Comparison of ENCODE assay signal across 1 cellular context in the genomic region with DNA sequence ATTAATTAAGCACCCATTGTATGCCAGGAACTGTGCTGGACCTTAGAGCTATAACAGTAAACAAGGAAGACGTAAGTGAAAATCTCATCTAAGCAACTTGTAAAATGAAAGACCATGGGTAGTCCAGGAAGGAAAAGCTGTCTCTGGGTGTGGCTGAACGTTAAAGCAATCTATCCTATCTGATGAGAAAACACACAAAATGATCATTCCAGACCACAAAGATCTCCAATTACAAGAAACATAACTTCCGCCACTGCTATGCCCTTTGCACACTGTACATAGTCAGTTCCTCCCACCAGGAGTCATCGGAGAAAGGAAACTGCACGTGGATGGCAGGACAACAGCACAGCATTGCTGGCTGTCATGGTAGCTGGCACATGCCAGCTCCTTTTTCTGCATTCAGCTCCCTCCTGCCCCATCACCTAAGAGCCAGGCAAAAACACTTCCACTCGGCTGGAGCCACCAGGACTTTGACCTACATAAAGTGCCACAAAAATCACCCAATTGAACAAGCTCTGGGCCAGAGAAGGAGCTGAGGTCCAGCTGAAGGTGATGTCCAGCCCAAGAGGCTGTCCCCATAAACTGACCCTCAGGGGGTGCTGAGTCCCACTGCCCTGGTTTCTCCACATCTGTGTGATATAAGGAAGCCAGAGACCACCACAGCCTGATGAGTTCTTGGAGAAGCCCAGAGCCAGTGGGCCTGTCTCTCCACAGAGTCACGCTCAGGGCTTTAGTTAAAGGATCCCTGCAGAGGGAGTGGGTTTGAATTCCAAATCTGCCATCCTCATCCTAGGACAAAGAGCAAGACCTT.
TF ChIP-seq lines count a peak whose summit lies in the region.

No MANE protein-coding gene starts in this region.

TF ChIP-seq in HepG2, 621 proteins besides CTCF, POLR2A, EP300 and RAD21 (continued from another document and continues in another):
- peak; percentile 90 for TF ChIP-seq TEAD3 (CRISPR knock-in tag; optimal IDR thresholded peaks at IDR 0.05; ENCODE audit: borderline replicate concordance)
- peak; percentile 99 for TF ChIP-seq ETV5 (CRISPR knock-in tag; IDR thresholded peaks at IDR 0.05; ENCODE audit: borderline replicate concordance)
- TF ChIP-seq FOXC1 (CRISPR knock-in tag; IDR thresholded peaks at IDR 0.05; ENCODE audit: borderline replicate concordance): no peak
- TF ChIP-seq NR2F6 (IDR thresholded peaks at IDR 0.05): no peak
- TF ChIP-seq NR2F6 (CRISPR knock-in tag; IDR thresholded peaks at IDR 0.05): peak; percentile 74
- TF ChIP-seq DMTF1 (CRISPR knock-in tag; IDR thresholded peaks at IDR 0.05): 0 out of 2 replicates have a peak, but pooled peaks have one; percentile 39
- TF ChIP-seq, protein P1, sequence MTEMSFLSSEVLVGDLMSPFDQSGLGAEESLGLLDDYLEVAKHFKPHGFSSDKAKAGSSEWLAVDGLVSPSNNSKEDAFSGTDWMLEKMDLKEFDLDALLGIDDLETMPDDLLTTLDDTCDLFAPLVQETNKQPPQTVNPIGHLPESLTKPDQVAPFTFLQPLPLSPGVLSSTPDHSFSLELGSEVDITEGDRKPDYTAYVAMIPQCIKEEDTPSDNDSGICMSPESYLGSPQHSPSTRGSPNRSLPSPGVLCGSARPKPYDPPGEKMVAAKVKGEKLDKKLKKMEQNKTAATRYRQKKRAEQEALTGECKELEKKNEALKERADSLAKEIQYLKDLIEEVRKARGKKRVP (CRISPR knock-in tag; IDR thresholded peaks at IDR 0.05): peak in 1 of 2 experiments; percentile 44; a peak in 1 of 4 replicates
- TF ChIP-seq MIXL1 (CRISPR knock-in tag; IDR thresholded peaks at IDR 0.05): peak; percentile 93
- TF ChIP-seq, protein P2, sequence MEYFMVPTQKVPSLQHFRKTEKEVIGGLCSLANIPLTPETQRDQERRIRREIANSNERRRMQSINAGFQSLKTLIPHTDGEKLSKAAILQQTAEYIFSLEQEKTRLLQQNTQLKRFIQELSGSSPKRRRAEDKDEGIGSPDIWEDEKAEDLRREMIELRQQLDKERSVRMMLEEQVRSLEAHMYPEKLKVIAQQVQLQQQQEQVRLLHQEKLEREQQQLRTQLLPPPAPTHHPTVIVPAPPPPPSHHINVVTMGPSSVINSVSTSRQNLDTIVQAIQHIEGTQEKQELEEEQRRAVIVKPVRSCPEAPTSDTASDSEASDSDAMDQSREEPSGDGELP (IDR thresholded peaks at IDR 0.05; ENCODE audit: borderline replicate concordance, low read depth): peak; percentile 35; the same call in 1 of the 2 replicates
- peak; percentile 55; the same call in 1 of the 2 replicates for TF ChIP-seq ZNF629 (CRISPR knock-in tag; conservative IDR thresholded peaks at IDR 0.05)
- TF ChIP-seq, protein P3, sequence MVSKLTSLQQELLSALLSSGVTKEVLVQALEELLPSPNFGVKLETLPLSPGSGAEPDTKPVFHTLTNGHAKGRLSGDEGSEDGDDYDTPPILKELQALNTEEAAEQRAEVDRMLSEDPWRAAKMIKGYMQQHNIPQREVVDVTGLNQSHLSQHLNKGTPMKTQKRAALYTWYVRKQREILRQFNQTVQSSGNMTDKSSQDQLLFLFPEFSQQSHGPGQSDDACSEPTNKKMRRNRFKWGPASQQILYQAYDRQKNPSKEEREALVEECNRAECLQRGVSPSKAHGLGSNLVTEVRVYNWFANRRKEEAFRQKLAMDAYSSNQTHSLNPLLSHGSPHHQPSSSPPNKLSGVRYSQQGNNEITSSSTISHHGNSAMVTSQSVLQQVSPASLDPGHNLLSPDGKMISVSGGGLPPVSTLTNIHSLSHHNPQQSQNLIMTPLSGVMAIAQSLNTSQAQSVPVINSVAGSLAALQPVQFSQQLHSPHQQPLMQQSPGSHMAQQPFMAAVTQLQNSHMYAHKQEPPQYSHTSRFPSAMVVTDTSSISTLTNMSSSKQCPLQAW (CRISPR knock-in tag; IDR thresholded peaks at IDR 0.05): peak; percentile 77
- TF ChIP-seq SMAD1 (CRISPR knock-in tag; IDR thresholded peaks at IDR 0.05; ENCODE audit: borderline replicate concordance, low read depth): no peak
- TF ChIP-seq HNRNPL (IDR thresholded peaks at IDR 0.05; ENCODE audit: low read depth, low read length): 0 out of 2 replicates have a peak, but pooled peaks have one; percentile 37
- peak; percentile 62; the same call in 1 of the 2 replicates for TF ChIP-seq ATF7-NPFF (CRISPR knock-in tag; IDR thresholded peaks at IDR 0.05; ENCODE audit: low read depth)
- TF ChIP-seq GLMP (CRISPR knock-in tag; IDR thresholded peaks at IDR 0.05; ENCODE audit: borderline replicate concordance): no peak
- peak; percentile 33; the same call in 1 of the 2 replicates for TF ChIP-seq ZBTB34 (CRISPR knock-in tag; IDR thresholded peaks at IDR 0.05)
- peak; percentile 63; the same call in 1 of the 2 replicates for TF ChIP-seq ZNF772 (CRISPR knock-in tag; IDR thresholded peaks at IDR 0.05)
- TF ChIP-seq, protein P4, sequence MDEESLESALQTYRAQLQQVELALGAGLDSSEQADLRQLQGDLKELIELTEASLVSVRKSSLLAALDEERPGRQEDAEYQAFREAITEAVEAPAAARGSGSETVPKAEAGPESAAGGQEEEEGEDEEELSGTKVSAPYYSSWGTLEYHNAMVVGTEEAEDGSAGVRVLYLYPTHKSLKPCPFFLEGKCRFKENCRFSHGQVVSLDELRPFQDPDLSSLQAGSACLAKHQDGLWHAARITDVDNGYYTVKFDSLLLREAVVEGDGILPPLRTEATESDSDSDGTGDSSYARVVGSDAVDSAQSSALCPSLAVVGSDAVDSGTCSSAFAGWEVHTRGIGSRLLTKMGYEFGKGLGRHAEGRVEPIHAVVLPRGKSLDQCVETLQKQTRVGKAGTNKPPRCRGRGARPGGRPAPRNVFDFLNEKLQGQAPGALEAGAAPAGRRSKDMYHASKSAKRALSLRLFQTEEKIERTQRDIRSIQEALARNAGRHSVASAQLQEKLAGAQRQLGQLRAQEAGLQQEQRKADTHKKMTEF (CRISPR knock-in tag; IDR thresholded peaks at IDR 0.05): peak; percentile 83
- TF ChIP-seq TSC22D2 (CRISPR knock-in tag; IDR thresholded peaks at IDR 0.05; ENCODE audit: borderline replicate concordance): 0 out of 2 replicates have a peak, but pooled peaks have one; percentile 37
- peak; percentile 76 for TF ChIP-seq ZNF614 (CRISPR knock-in tag; IDR thresholded peaks at IDR 0.05; ENCODE audit: borderline replicate concordance)
- peak; percentile 58; the same call in 1 of the 2 replicates for TF ChIP-seq SMAD3 (CRISPR knock-in tag; IDR thresholded peaks at IDR 0.05)
- TF ChIP-seq GTF2F1 (IDR thresholded peaks at IDR 0.05; ENCODE audit: low read length): peak; percentile 45; the same call in 1 of the 2 replicates
- peak; percentile 83 for TF ChIP-seq ZKSCAN8 (CRISPR knock-in tag; IDR thresholded peaks at IDR 0.05; ENCODE audit: borderline replicate concordance)
- TF ChIP-seq, protein P5, sequence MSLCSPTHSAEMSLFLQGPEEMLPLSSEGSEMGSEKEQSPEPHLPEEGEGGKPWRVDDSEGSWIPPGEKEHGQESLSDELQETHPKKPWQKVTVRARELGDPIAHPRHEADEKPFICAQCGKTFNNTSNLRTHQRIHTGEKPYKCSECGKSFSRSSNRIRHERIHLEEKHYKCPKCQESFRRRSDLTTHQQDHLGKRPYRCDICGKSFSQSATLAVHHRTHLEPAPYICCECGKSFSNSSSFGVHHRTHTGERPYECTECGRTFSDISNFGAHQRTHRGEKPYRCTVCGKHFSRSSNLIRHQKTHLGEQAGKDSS (CRISPR knock-in tag; IDR thresholded peaks at IDR 0.05; ENCODE audit: borderline replicate concordance, low read depth): peak; percentile 75
- TF ChIP-seq GFI1 (CRISPR knock-in tag; IDR thresholded peaks at IDR 0.05; ENCODE audit: borderline replicate concordance): peak; percentile 79; the same call in 1 of the 2 replicates
- TF ChIP-seq ZNF574 (CRISPR knock-in tag; IDR thresholded peaks at IDR 0.05): peak; percentile 77
